ENCODE assay signal across 2 cellular contexts in the genomic region with DNA sequence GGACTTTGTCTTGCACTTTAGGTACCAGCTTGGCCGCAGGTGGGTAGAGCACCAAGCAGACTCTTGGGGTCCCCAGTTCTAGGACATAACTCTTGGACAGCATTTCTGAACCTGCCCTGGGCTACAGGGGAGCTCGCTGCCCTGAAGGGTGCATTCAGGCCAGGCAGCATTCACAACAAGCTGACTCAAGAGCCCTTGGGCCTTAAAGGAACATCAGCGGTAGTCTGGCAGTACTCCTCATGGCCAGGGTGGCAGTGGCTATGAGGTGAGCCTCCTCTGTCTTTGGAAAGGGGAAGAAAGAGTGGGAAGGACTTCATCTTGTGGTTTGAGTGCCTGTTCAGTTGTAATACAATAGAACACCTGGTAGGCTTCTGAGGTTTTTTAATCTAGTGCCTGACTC.
TF ChIP-seq lines count a peak whose summit lies in the region.

No MANE protein-coding gene starts in this region.

TF ChIP-seq in HepG2, 621 proteins besides CTCF, POLR2A, EP300 and RAD21:
- TF ChIP-seq HNRNPUL1 (IDR thresholded peaks at IDR 0.05; ENCODE audit: low read depth, low read length), result no peak
- TF ChIP-seq ZNF740 (CRISPR knock-in tag; IDR thresholded peaks at IDR 0.05), result no peak
- no peak for TF ChIP-seq ZNF225 (CRISPR knock-in tag; IDR thresholded peaks at IDR 0.05)
- no peak for TF ChIP-seq SIX4 (CRISPR knock-in tag; IDR thresholded peaks at IDR 0.05)
- TF ChIP-seq ZKSCAN5 (CRISPR knock-in tag; IDR thresholded peaks at IDR 0.05), result no peak
TF ChIP-seq in HepG2: peak in this region for 0.

TF ChIP-seq in WTC11, 78 proteins besides CTCF, POLR2A, EP300 and RAD21:
- TF ChIP-seq RELA (CRISPR knock-in tag; IDR thresholded peaks at IDR 0.05; ENCODE audit: borderline replicate concordance), result no peak
- TF ChIP-seq ZBTB21 (CRISPR knock-in tag; IDR thresholded peaks at IDR 0.05; ENCODE audit: borderline replicate concordance), result no peak
- no peak for TF ChIP-seq TEAD4 (CRISPR knock-in tag; IDR thresholded peaks at IDR 0.05)
- TF ChIP-seq NFE2L1 (CRISPR knock-in tag; IDR thresholded peaks at IDR 0.05), result no peak
- no peak for TF ChIP-seq NR3C1 (CRISPR knock-in tag; conservative IDR thresholded peaks at IDR 0.05; ENCODE audit: low read depth)
- no peak for TF ChIP-seq ZNF512 (CRISPR knock-in tag; IDR thresholded peaks at IDR 0.05; ENCODE audit: borderline replicate concordance)
- no peak for TF ChIP-seq TP53 (CRISPR knock-in tag; IDR thresholded peaks at IDR 0.05)
- TF ChIP-seq ESRRA (CRISPR knock-in tag; IDR thresholded peaks at IDR 0.05; ENCODE audit: borderline replicate concordance), result no peak
- TF ChIP-seq TEAD1 (CRISPR knock-in tag; IDR thresholded peaks at IDR 0.05), result no peak
- TF ChIP-seq ERG (CRISPR knock-in tag; IDR thresholded peaks at IDR 0.05), result no peak
- TF ChIP-seq ZNF138 (CRISPR knock-in tag; conservative IDR thresholded peaks at IDR 0.05), result no peak
- TF ChIP-seq E2F5 (CRISPR knock-in tag; IDR thresholded peaks at IDR 0.05), result no peak
- no peak for TF ChIP-seq SMAD4 (CRISPR knock-in tag; IDR thresholded peaks at IDR 0.05)
- TF ChIP-seq, protein P1, sequence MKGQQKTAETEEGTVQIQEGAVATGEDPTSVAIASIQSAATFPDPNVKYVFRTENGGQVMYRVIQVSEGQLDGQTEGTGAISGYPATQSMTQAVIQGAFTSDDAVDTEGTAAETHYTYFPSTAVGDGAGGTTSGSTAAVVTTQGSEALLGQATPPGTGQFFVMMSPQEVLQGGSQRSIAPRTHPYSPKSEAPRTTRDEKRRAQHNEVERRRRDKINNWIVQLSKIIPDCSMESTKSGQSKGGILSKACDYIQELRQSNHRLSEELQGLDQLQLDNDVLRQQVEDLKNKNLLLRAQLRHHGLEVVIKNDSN (CRISPR knock-in tag; IDR thresholded peaks at IDR 0.05), result no peak
- no peak for TF ChIP-seq ZNF396 (CRISPR knock-in tag; IDR thresholded peaks at IDR 0.05; ENCODE audit: borderline replicate concordance)
- no peak for TF ChIP-seq GRHL2 (CRISPR knock-in tag; IDR thresholded peaks at IDR 0.05; ENCODE audit: insufficient replicate concordance, severe bottlenecking)
- TF ChIP-seq ELF4 (CRISPR knock-in tag; IDR thresholded peaks at IDR 0.05; ENCODE audit: low read depth), result no peak
